8 cellular contexts compared by ENCODE assay signal in the genomic region with DNA sequence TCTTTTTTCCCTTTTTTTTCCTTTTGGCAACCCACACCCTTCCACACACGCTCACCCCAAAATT. TPM values are rescaled to one million over a fixed set of nuclear protein-coding genes. Genes with fewer than 3 reads are reported as not detected.
A peak's percentile ranks its signal among the peaks of the same experiment; 100 is the strongest.
DNase-seq lines count a peak whose midpoint lies in the region; ATAC-seq and TF ChIP-seq lines count a peak whose summit lies in the region.

Gene NLK (plus strand): TSS at position 21 of the 64 bp plus-strand sequence. CDS start 197 bp downstream, outside the sequence.

- TF ChIP-seq CTCF in GM12865 (IDR thresholded peaks at IDR 0.05; ENCODE audit: insufficient read depth, low read depth, low read length, missing control alignments) (no peak), activated B cell treated with CpG ODN at 0.5 μM for 24 hours (IDR thresholded peaks at IDR 0.05) (no peak), heart right ventricle (IDR thresholded peaks at IDR 0.05) (no peak), foreskin keratinocyte (conservative IDR thresholded peaks at IDR 0.05) (no peak)

- H3K4me3 ChIP-seq in GM12865 (ENCODE audit: low read depth, low read length) (peak within 1 kb of the TSS; percentile 93), heart right ventricle (peak within 1 kb of the TSS; percentile 69 to 97 (median 94))

- peaks cover 0 to 4% (median 0%) of the 10 kb centered on the region in 9 donors for H3K36me3 ChIP-seq in heart right ventricle

- CTCF ChIA-PET in activated B cell treated with CpG ODN at 0.5 μM for 24 hours (lab: Charles Lee): no interaction called here

- H3K27me3 Mint-ChIP-seq in activated B cell treated with CpG ODN at 0.5 μM for 24 hours: peaks cover 2% of the 10 kb centered on the region

- H3K9me3 ChIP-seq in heart right ventricle: no peaks in the 10 kb centered on the region

- H3K4me3 Mint-ChIP-seq in activated B cell treated with CpG ODN at 0.5 μM for 24 hours: peak within 1 kb of the TSS; percentile 88

- H3K4me1 ChIP-seq in heart right ventricle (peaks cover 7 to 62% (median 53%) of the 10 kb centered on the region in 9 donors), foreskin keratinocyte (peaks cover 14% of the 10 kb centered on the region)

- no peak for DNase-seq in GM12865 (ENCODE audit: low read depth)
- no peak for DNase-seq in activated B cell treated with CpG ODN at 0.5 μM for 24 hours
- DNase-seq in heart right ventricle: no peak
- no peak for DNase-seq in renal cortical epithelial cell (ENCODE audit: low read depth)
- no peak for DNase-seq in foreskin keratinocyte
- no peak for DNase-seq in NCI-H2196 treated with DMSO at 0.1 percent for 48 hours (lab: John Stamatoyannopoulos, UW; ENCODE audit: unreplicated experiment)
- DNase-seq in NOMO-1 treated with dmso at 0.1 percent for 144 hours (lab: John Stamatoyannopoulos, UW; ENCODE audit: unreplicated experiment): no peak

- H3K27ac ChIP-seq in heart right ventricle: peak within 1 kb of the TSS; percentile 79 to 98 (median 96)
- H3K27ac ChIP-seq in foreskin keratinocyte: no peak within 1 kb of the TSS

- H3K27me3 ChIP-seq in heart right ventricle (no peaks in the 10 kb centered on the region), foreskin keratinocyte (no peaks in the 10 kb centered on the region)

- no peak for ATAC-seq in activated B cell treated with CpG ODN at 0.5 μM for 24 hours (ENCODE audit: low read depth)
- no peak for ATAC-seq in heart right ventricle
- ATAC-seq in foreskin keratinocyte: no peak
- no peak for ATAC-seq in HG02759 (IDR thresholded peaks at IDR 0.05; ENCODE audit: unreplicated experiment)

- H3K36me3 Mint-ChIP-seq in activated B cell treated with CpG ODN at 0.5 μM for 24 hours (ENCODE audit: low read depth): peaks cover 3% of the 10 kb centered on the region

- peaks cover 7% of the 10 kb centered on the region for H3K9me3 Mint-ChIP-seq in activated B cell treated with CpG ODN at 0.5 μM for 24 hours

- intact Hi-C loops in activated B cell treated with CpG ODN at 0.5 μM for 24 hours (cut with micrococcal nuclease) (loop anchor here (5.0 to 10.0 kb wide), 4 partner anchors 52 to 410 kb away; partner anchors contain the start of genes LGALS9 and TMEM97), heart right ventricle (cut with DNase I) (loop anchor here in 5 of 10 donors (5.0 to 10.0 kb wide), 6 partner anchors 58 to 295 kb away; partner anchors contain the start of genes LYRM9 (in 3 of the 5), IFT20 (in 2 of the 5) and TNFAIP1 (in 2 of the 5))

- H3K4me1 Mint-ChIP-seq in activated B cell treated with CpG ODN at 0.5 μM for 24 hours: peaks cover 65% of the 10 kb centered on the region

- H3K27ac Mint-ChIP-seq in activated B cell treated with CpG ODN at 0.5 μM for 24 hours: peak within 1 kb of the TSS; percentile 91

- 89 to 100% methylated on average over 1 of the region's 1 CpG for WGBS in heart right ventricle, 2 donors

- POLR2A ChIA-PET in activated B cell treated with CpG ODN at 0.5 μM for 24 hours (lab: Charles Lee): no interaction called here

RNA-seq across cellular contexts. Expression of gene NLK, which starts in this region (rescaled TPM):
- 19.4 and 24.6 TPM in 2 replicates for total RNA-seq in activated B cell treated with CpG ODN at 0.5 μM for 24 hours
- total RNA-seq in heart right ventricle: 10 to 100 TPM; 18.3 to 27.3 (median 21.5) TPM
- polyA plus RNA-seq in heart right ventricle: 10 to 100 TPM in 1 of 2 donors, 1 to 10 TPM in 1; 5.2 to 10.2 TPM
- total RNA-seq in renal cortical epithelial cell: 17.4 and 32.7 TPM in 2 replicates
- 16.9 and 17.8 TPM in 2 replicates for total RNA-seq in foreskin keratinocyte
- 5.6 and 7.1 TPM in 2 replicates for polyA plus RNA-seq in foreskin keratinocyte
